ENCODE assay signal across 10 cellular contexts in genomic region chr3:113535898-113536297, GRCh38. TPM values are rescaled to one million over a fixed set of nuclear protein-coding genes. Genes with fewer than 3 reads are reported as not detected.
DNase-seq lines count a peak whose midpoint lies in the region; ATAC-seq and TF ChIP-seq lines count a peak whose summit lies in the region.
"Had no signal": no experiment of that assay in that cellular context is flagged by ENCODE, and none has a peak within 500 bp of the region (broad histone marks: within the 10 kb centered on the region; RNA-seq: fewer than 3 reads in every experiment).

No MANE protein-coding gene starts in this region.

- H3K27ac ChIP-seq in CD4-positive, CD25-positive, alpha-beta regulatory T cell (ENCODE audit: insufficient read depth, low read length, poor library complexity, severe bottlenecking), result no peak overlapping the region
- no peak overlapping the region for H3K27ac ChIP-seq in H9 (ENCODE audit: insufficient read length, low read depth, low read length)
- H3K27ac ChIP-seq in mesendoderm (ENCODE audit: low read depth, low read length), result no peak overlapping the region

- H3K4ac ChIP-seq in H9 (ENCODE audit: low read depth, low read length), result no peak overlapping the region
- no peak overlapping the region for H3K4ac ChIP-seq in mesendoderm (ENCODE audit: low read depth, low read length)

- H3K18ac ChIP-seq in H9 (ENCODE audit: insufficient read length, low read depth, low read length) (no peak overlapping the region), mesendoderm (ENCODE audit: low read length) (no peak overlapping the region)

- H2AK5ac ChIP-seq in H9 (ENCODE audit: insufficient read length, low read length) (no peak overlapping the region), mesendoderm (ENCODE audit: low read length) (no peak overlapping the region)

- H2BK120ac ChIP-seq in H9 (ENCODE audit: low read depth, low read length, poor library complexity, severe bottlenecking) (no peak overlapping the region), mesendoderm (ENCODE audit: low read depth, low read length) (no peak overlapping the region)

- H3K4me1 ChIP-seq in CD4-positive, CD25-positive, alpha-beta regulatory T cell (ENCODE audit: control insufficient read depth, insufficient read depth, low read length, poor library complexity, severe bottlenecking), result peaks cover 43% of the 10 kb centered on the region
- H3K4me1 ChIP-seq in H9 (ENCODE audit: insufficient read depth, low read length) (no peaks in the 10 kb centered on the region), mesendoderm (ENCODE audit: control insufficient read depth, low read depth, low read length) (no peaks in the 10 kb centered on the region)

- no peak overlapping the region for H3K23ac ChIP-seq in H9 (ENCODE audit: insufficient read length, low read depth, low read length)
- H3K23ac ChIP-seq in mesendoderm (ENCODE audit: low read length), result no peak overlapping the region

- H3K79me2 ChIP-seq in H9 (ENCODE audit: insufficient read depth, low read length) (no peaks in the 10 kb centered on the region), mesendoderm (ENCODE audit: control insufficient read depth, insufficient read depth, low read length) (no peaks in the 10 kb centered on the region)

- no peak overlapping the region for H2BK20ac ChIP-seq in H9 (ENCODE audit: low read depth, low read length, poor library complexity, severe bottlenecking)

- peak overlapping the region in 2 of 3 donors; percentile 26 to 42 for H3K27ac Mint-ChIP-seq in CD4-positive, CD25-positive, alpha-beta regulatory T cell
- no peak overlapping the region for H3K27ac Mint-ChIP-seq in H9
- peak overlapping the region; percentile 20 for H3K27ac Mint-ChIP-seq in activated T-helper 17 cell treated with anti-CD3 and anti-CD28 coated beads, Interleukin-2, amount 50 U/mL, for 72 hours

- no peaks in the 10 kb centered on the region for H3K27me3 Mint-ChIP-seq in CD4-positive, CD25-positive, alpha-beta regulatory T cell
- H3K27me3 Mint-ChIP-seq in H9 (ENCODE audit: low read depth), result peaks cover 53% of the 10 kb centered on the region
- no peaks in the 10 kb centered on the region for H3K27me3 Mint-ChIP-seq in activated T-helper 17 cell treated with anti-CD3 and anti-CD28 coated beads, Interleukin-2, amount 50 U/mL, for 72 hours

- H3K4me3 Mint-ChIP-seq in CD4-positive, CD25-positive, alpha-beta regulatory T cell, result peak overlapping the region; percentile 35 to 82 (median 75)
- H3K4me3 Mint-ChIP-seq in H9, result no peak overlapping the region
- H3K4me3 Mint-ChIP-seq in activated T-helper 17 cell treated with anti-CD3 and anti-CD28 coated beads, Interleukin-2, amount 50 U/mL, for 72 hours, result peak overlapping the region; percentile 16

- peaks cover 10% of the 10 kb centered on the region for H3K36me3 ChIP-seq in CD4-positive, CD25-positive, alpha-beta regulatory T cell (ENCODE audit: control insufficient read depth, insufficient read depth, low read length)
- no peaks in the 10 kb centered on the region for H3K36me3 ChIP-seq in mesendoderm (ENCODE audit: control insufficient read depth, insufficient read depth, low read length)
- H3K36me3 ChIP-seq: MG63 had no signal

- H2BK5ac ChIP-seq in H9 (ENCODE audit: insufficient read length, low read length) (no peak overlapping the region), mesendoderm (ENCODE audit: low read length) (no peak overlapping the region)

- peaks cover 0 to 2% (median 0%) of the 10 kb centered on the region in 7 donors for H3K9me3 Mint-ChIP-seq in CD4-positive, CD25-positive, alpha-beta regulatory T cell
- H3K9me3 Mint-ChIP-seq in H9, result peaks cover 2 to 3% of the 10 kb centered on the region in 2 experiments; a peak in 2 of 5 replicates
- H3K9me3 Mint-ChIP-seq in activated T-helper 17 cell treated with anti-CD3 and anti-CD28 coated beads, Interleukin-2, amount 50 U/mL, for 72 hours, result no peaks in the 10 kb centered on the region

- H3K27me3 ChIP-seq in CD4-positive, CD25-positive, alpha-beta regulatory T cell (ENCODE audit: control insufficient read depth, insufficient read depth, low read length), result no peaks in the 10 kb centered on the region
- H3K27me3 ChIP-seq in H9 (ENCODE audit: insufficient read depth, low read length), result peaks cover 36% of the 10 kb centered on the region
- H3K27me3 ChIP-seq in mesendoderm (ENCODE audit: insufficient read depth, low read length, poor library complexity), result peaks cover 30% of the 10 kb centered on the region

- H2AFZ ChIP-seq in H9 (ENCODE audit: low read length), result no peak overlapping the region

- H4K5ac ChIP-seq in H9 (ENCODE audit: insufficient read length, low read depth, low read length) (no peak overlapping the region), mesendoderm (ENCODE audit: low read length) (no peak overlapping the region)

- TF ChIP-seq CTCF in H9 (conservative IDR thresholded peaks at IDR 0.05), result peak; percentile 70

- H4K20me1 ChIP-seq in H9 (ENCODE audit: control insufficient read depth, insufficient read depth, insufficient read length), result no peaks in the 10 kb centered on the region

- H2BK15ac ChIP-seq in H9 (ENCODE audit: low read depth, low read length), result no peak overlapping the region
- H2BK15ac ChIP-seq in mesendoderm (replicated peaks; ENCODE audit: low read depth), result no peak overlapping the region

- peaks cover 31 to 76% (median 65%) of the 10 kb centered on the region in 4 donors for H3K4me1 Mint-ChIP-seq in CD4-positive, CD25-positive, alpha-beta regulatory T cell
- H3K4me1 Mint-ChIP-seq in H9, result peaks cover 15 to 16% of the 10 kb centered on the region in 2 experiments
- H3K4me1 Mint-ChIP-seq in activated T-helper 17 cell treated with anti-CD3 and anti-CD28 coated beads, Interleukin-2, amount 50 U/mL, for 72 hours, result peaks cover 36% of the 10 kb centered on the region

- no peak overlapping the region for H4K91ac ChIP-seq in H9 (ENCODE audit: insufficient read length, low read depth, low read length)

- H3K9ac ChIP-seq in H9 (ENCODE audit: extremely low read depth, insufficient read length, low read length) (no peak overlapping the region), mesendoderm (ENCODE audit: low read length) (no peak overlapping the region)

- H3K23me2 ChIP-seq in H9 (ENCODE audit: insufficient read length, low read depth, low read length, poor library complexity, severe bottlenecking), result peaks cover 13% of the 10 kb centered on the region

- H3K4me3 ChIP-seq in CD4-positive, CD25-positive, alpha-beta regulatory T cell (ENCODE audit: low read depth, low read length), result peak overlapping the region; percentile 84
- H3K4me3 ChIP-seq in mesendoderm (ENCODE audit: low read length), result no peak overlapping the region
- H3K4me3 ChIP-seq: MG63 had no signal

- no peaks in the 10 kb centered on the region for H3K9me3 ChIP-seq in CD4-positive, CD25-positive, alpha-beta regulatory T cell (ENCODE audit: control insufficient read depth in 2 of 2, low read length in 2 of 2)
- H3K9me3 ChIP-seq in H9 (ENCODE audit: control insufficient read depth, low read depth, low read length), result no peaks in the 10 kb centered on the region
- H3K9me3 ChIP-seq: MG63 had no signal

- H2BK12ac ChIP-seq in H9 (ENCODE audit: insufficient read length, low read depth, low read length), result no peak overlapping the region

- WGBS in H9 (ENCODE audit: extremely low coverage, insufficient read length, low lambda C conversion rate), result no CpG with 5 or more reads among the region's 5 CpGs
- no CpG with 5 or more reads among the region's 5 CpGs for WGBS in mesendoderm (ENCODE audit: extremely low coverage, insufficient coverage, low lambda C conversion rate)

- no peak overlapping the region for H3K4me2 ChIP-seq in H9 (ENCODE audit: insufficient read depth, insufficient read length, low read length)
- H3K4me2 ChIP-seq in mesendoderm (ENCODE audit: low read length), result no peak overlapping the region

- H3K56ac ChIP-seq in H9 (ENCODE audit: insufficient read length, low read depth, low read length), result no peak overlapping the region
- H3K56ac ChIP-seq in mesendoderm (ENCODE audit: low read length), result no peak overlapping the region

- no peak for ATAC-seq in CD4-positive, CD25-positive, alpha-beta regulatory T cell (ENCODE audit: low read depth in 2 of 2)
- no peak for ATAC-seq in activated T-helper 17 cell treated with anti-CD3 and anti-CD28 coated beads, Interleukin-2, amount 50 U/mL, for 72 hours (replicated peaks)
- no peak for ATAC-seq in HG03135 (IDR thresholded peaks at IDR 0.05; ENCODE audit: unreplicated experiment)

- H4K8ac ChIP-seq in H9 (replicated peaks; ENCODE audit: insufficient read length, low read depth, low read length) (no peak overlapping the region), mesendoderm (ENCODE audit: low read depth, low read length) (no peak overlapping the region)

- H3K36me3 Mint-ChIP-seq in CD4-positive, CD25-positive, alpha-beta regulatory T cell, result peaks cover 24% of the 10 kb centered on the region
- H3K36me3 Mint-ChIP-seq in H9 (ENCODE audit: insufficient read depth in 1 of 3, low read depth in 3 of 3), result peaks cover 0 to 3% (median 0%) of the 10 kb centered on the region in 3 experiments; a peak in 1 of 7 replicates
- peaks cover 11% of the 10 kb centered on the region for H3K36me3 Mint-ChIP-seq in activated T-helper 17 cell treated with anti-CD3 and anti-CD28 coated beads, Interleukin-2, amount 50 U/mL, for 72 hours (ENCODE audit: low read depth)

- H3K79me1 ChIP-seq in H9 (ENCODE audit: insufficient read depth, low read depth, low read length, poor library complexity, severe bottlenecking), result no peaks in the 10 kb centered on the region
- H3K79me1 ChIP-seq in mesendoderm (ENCODE audit: low read length), result no peaks in the 10 kb centered on the region

- H3K14ac ChIP-seq in H9 (ENCODE audit: insufficient read depth, low read length), result no peak overlapping the region

- peak in 1 of 3 donors; percentile 29 for DNase-seq in CD4-positive, CD25-positive, alpha-beta regulatory T cell
- no peak for DNase-seq in H9
- peak; percentile 60 for DNase-seq in mesendoderm
- DNase-seq in DMS153 (lab: John Stamatoyannopoulos, UW), result no peak
- no peak for DNase-seq in T1000 (lab: John Stamatoyannopoulos, UW)
- DNase-seq in NCI-H510A (lab: John Stamatoyannopoulos, UW), result no peak
- DNase-seq: activated CD4-positive, alpha-beta T cell treated with anti-CD3 and anti-CD28 coated beads for 1 hour; MG63 had no signal

- no peak overlapping the region for H3T11ph ChIP-seq in H9 (ENCODE audit: low read length)

RNA-seq across cellular contexts. Expression of gene SIDT1, which starts 3.5 kb away (rescaled TPM):
- total RNA-seq in CD4-positive, CD25-positive, alpha-beta regulatory T cell, result 59.9 TPM
- polyA plus RNA-seq in CD4-positive, CD25-positive, alpha-beta regulatory T cell, result 10 to 100 TPM; 13.6 to 18.1 (median 17.7) TPM
- not detected in 2 replicates for total RNA-seq in H9 (2021)
- total RNA-seq in activated T-helper 17 cell treated with anti-CD3 and anti-CD28 coated beads, Interleukin-2, amount 50 U/mL, for 72 hours, result 10 to 100 TPM; 17.0 to 20.8 TPM
- not detected for polyA plus RNA-seq in mesendoderm (2013, experiment 1 of 2)
- 0.01 TPM for polyA plus RNA-seq in mesendoderm (2013, experiment 2 of 2)

RNA-seq across cellular contexts. Expression of gene SPICE1, which starts 20.9 kb away (rescaled TPM):
- 10.5 TPM for total RNA-seq in CD4-positive, CD25-positive, alpha-beta regulatory T cell
- polyA plus RNA-seq in CD4-positive, CD25-positive, alpha-beta regulatory T cell, result 1 to 10 TPM; 2.3 to 4.0 (median 2.6) TPM
- total RNA-seq in H9 (2021), result 14.6 and 15.3 TPM in 2 replicates
- total RNA-seq in activated T-helper 17 cell treated with anti-CD3 and anti-CD28 coated beads, Interleukin-2, amount 50 U/mL, for 72 hours, result 10 to 100 TPM; 24.7 to 56.8 TPM
- polyA plus RNA-seq in mesendoderm (2013, experiment 1 of 2), result 7.2 TPM
- 7.4 TPM for polyA plus RNA-seq in mesendoderm (2013, experiment 2 of 2)

Comparison
In these comparisons a context has a peak if more than half of its experiments do, and no peak if none do; other contexts are left out.
1. H3K27ac Mint-ChIP-seq: peak in CD4-positive, CD25-positive, alpha-beta regulatory T cell (2 of 3) and activated T-helper 17 cell treated with anti-CD3 and anti-CD28 coated beads, Interleukin-2, amount 50 U/mL, for 72 hours (single experiment); none in H9 (0 of 3).
2. H3K4me3 Mint-ChIP-seq: peak in CD4-positive, CD25-positive, alpha-beta regulatory T cell (4 of 4) and activated T-helper 17 cell treated with anti-CD3 and anti-CD28 coated beads, Interleukin-2, amount 50 U/mL, for 72 hours (single experiment); none in H9 (0 of 2).
3. RNA of gene SIDT1, which starts 3.5 kb away (total RNA-seq): 59.9 TPM in CD4-positive, CD25-positive, alpha-beta regulatory T cell (single experiment) and 17.0 to 20.8 TPM in activated T-helper 17 cell treated with anti-CD3 and anti-CD28 coated beads, Interleukin-2, amount 50 U/mL, for 72 hours; not detected in H9; every median in the first group is over 10 times any median in the second.